Comparison of ENCODE assay signal across 7 cellular contexts in genomic region chr2:47904903-47905453, GRCh38. TPM values are rescaled to one million over a fixed set of nuclear protein-coding genes. Genes with fewer than 3 reads are reported as not detected.
DNase-seq lines count a peak whose midpoint lies in the region; ATAC-seq and TF ChIP-seq lines count a peak whose summit lies in the region.

No MANE protein-coding gene starts in this region.

- peak overlapping the region; percentile 99 for H3K27ac ChIP-seq in left lung

- H3K9me3 ChIP-seq in T-helper 17 cell (ENCODE audit: control insufficient read depth, low read length, poor library complexity, severe bottlenecking) (no peaks in the 10 kb centered on the region), left lung (no peaks in the 10 kb centered on the region)

- no peak for DNase-seq in GM12864 (ENCODE audit: low read depth)
- peak in 2 of 3 donors; percentile 4 to 16 for DNase-seq in T-helper 17 cell
- DNase-seq in chondrocyte (ENCODE audit: low spot score): no peak
- DNase-seq in left lung: peak; percentile 41 to 73

- H3K27ac Mint-ChIP-seq in T-helper 17 cell (peak overlapping the region; percentile 97), chondrocyte (ENCODE audit: unreplicated experiment) (peak overlapping the region; percentile 98)
- H3K27ac Mint-ChIP-seq in stimulated activated memory B cell treated with anti-CD40 and anti-IgM and Interleukin-4, amounts not matched to agents 10 μg/mL and 1 μg/mL and 100 μg/mL, for 72 hours: peak overlapping the region; percentile 88

- no peaks in the 10 kb centered on the region for H3K9me3 Mint-ChIP-seq in chondrocyte (ENCODE audit: low read depth)
- H3K9me3 Mint-ChIP-seq in stimulated activated memory B cell treated with anti-CD40 and anti-IgM and Interleukin-4, amounts not matched to agents 10 μg/mL and 1 μg/mL and 100 μg/mL, for 72 hours: no peaks in the 10 kb centered on the region

- ATAC-seq in HG02588 (IDR thresholded peaks at IDR 0.05; ENCODE audit: unreplicated experiment) (peak; percentile 7), T-helper 17 cell (no peak), left lung (no peak), HG03095 (IDR thresholded peaks at IDR 0.05; ENCODE audit: unreplicated experiment) (no peak)
- ATAC-seq in stimulated activated memory B cell treated with anti-CD40 and anti-IgM and Interleukin-4, amounts not matched to agents 10 μg/mL and 1 μg/mL and 100 μg/mL, for 72 hours: peak; percentile 21

- TF ChIP-seq CTCF in GM12864 (IDR thresholded peaks at IDR 0.05; ENCODE audit: low read depth, low read length, missing control alignments) (no peak), chondrocyte (IDR thresholded peaks at IDR 0.05) (no peak), left lung (IDR thresholded peaks at IDR 0.05) (no peak)

- H3K4me3 Mint-ChIP-seq in T-helper 17 cell (peak overlapping the region; percentile 98), chondrocyte (ENCODE audit: unreplicated experiment) (peak overlapping the region; percentile 93)
- peak overlapping the region; percentile 87 for H3K4me3 Mint-ChIP-seq in stimulated activated memory B cell treated with anti-CD40 and anti-IgM and Interleukin-4, amounts not matched to agents 10 μg/mL and 1 μg/mL and 100 μg/mL, for 72 hours

- H3K4me1 ChIP-seq in left lung: peaks cover 14 to 39% of the 10 kb centered on the region in 2 donors

- H3K27me3 Mint-ChIP-seq in T-helper 17 cell: no peaks in the 10 kb centered on the region
- no peaks in the 10 kb centered on the region for H3K27me3 Mint-ChIP-seq in chondrocyte (ENCODE audit: low read depth)
- no peaks in the 10 kb centered on the region for H3K27me3 Mint-ChIP-seq in stimulated activated memory B cell treated with anti-CD40 and anti-IgM and Interleukin-4, amounts not matched to agents 10 μg/mL and 1 μg/mL and 100 μg/mL, for 72 hours

- H3K27me3 ChIP-seq in left lung: no peaks in the 10 kb centered on the region

- H3K4me1 Mint-ChIP-seq in T-helper 17 cell (peaks cover 26% of the 10 kb centered on the region), chondrocyte (ENCODE audit: low read depth) (peaks cover 37% of the 10 kb centered on the region)
- peaks cover 44% of the 10 kb centered on the region for H3K4me1 Mint-ChIP-seq in stimulated activated memory B cell treated with anti-CD40 and anti-IgM and Interleukin-4, amounts not matched to agents 10 μg/mL and 1 μg/mL and 100 μg/mL, for 72 hours

- H3K36me3 ChIP-seq in left lung: no peaks in the 10 kb centered on the region

- intact Hi-C loops in left lung (cut with DNase I): no loop called here

- H3K36me3 Mint-ChIP-seq in T-helper 17 cell (ENCODE audit: low read depth): peaks cover 2% of the 10 kb centered on the region
- H3K36me3 Mint-ChIP-seq in chondrocyte (ENCODE audit: low read depth): no peaks in the 10 kb centered on the region
- H3K36me3 Mint-ChIP-seq in stimulated activated memory B cell treated with anti-CD40 and anti-IgM and Interleukin-4, amounts not matched to agents 10 μg/mL and 1 μg/mL and 100 μg/mL, for 72 hours: peaks cover 8% of the 10 kb centered on the region

- H3K4me3 ChIP-seq in GM12864 (ENCODE audit: low read depth, low read length) (peak overlapping the region; percentile 67), left lung (peak overlapping the region; percentile 75 to 77)

RNA-seq across cellular contexts. Expression of gene FBXO11, which starts 1.3 kb away (rescaled TPM):
- total RNA-seq in T-helper 17 cell (100 to 1,000 TPM in 1 of 2 donors, 10 to 100 TPM in 1; 95.7 to 106 TPM), chondrocyte (57.9 to 58.7 TPM (median 58.1 TPM) in 3 replicates), left lung (10 to 100 TPM; 56.2 to 68.2 TPM)

Comparison
In these comparisons a context has a peak if more than half of its experiments do, and no peak if none do; other contexts are left out.
1. DNase-seq: peak in T-helper 17 cell (2 of 3) and left lung (2 of 2); none in GM12864 (single experiment) and chondrocyte (single experiment).
2. ATAC-seq: peak in HG02588 (single experiment) and stimulated activated memory B cell treated with anti-CD40 and anti-IgM and Interleukin-4, amounts not matched to agents 10 μg/mL and 1 μg/mL and 100 μg/mL, for 72 hours (single experiment); none in T-helper 17 cell (single experiment), left lung (single experiment) and HG03095 (single experiment).
3. Peak in every context shown above with its lines, with median percentiles within 50 percentile points of each other: H3K27ac Mint-ChIP-seq and H3K4me3 Mint-ChIP-seq.